Comparison of ENCODE assay signal across 8 cellular contexts in the genomic region with DNA sequence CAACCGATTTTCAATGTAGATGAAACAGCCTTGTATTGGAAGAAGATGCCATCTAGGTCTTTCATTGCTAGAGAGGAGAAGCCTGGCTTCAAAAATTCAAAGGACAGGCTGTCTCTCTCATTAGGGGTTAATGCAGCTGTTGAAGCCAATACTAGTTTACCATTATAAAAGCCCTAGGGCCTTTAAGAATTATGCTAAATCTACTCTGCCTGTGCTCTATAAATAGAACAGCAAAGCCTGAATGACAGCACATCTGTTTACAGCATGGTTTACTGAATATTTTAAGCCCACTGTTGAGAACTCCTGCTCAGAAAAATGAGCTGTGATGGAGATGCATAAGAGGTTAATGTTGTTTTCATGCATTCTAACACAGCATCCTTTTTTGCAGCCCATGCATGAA.
"Had no signal": no experiment of that assay in that cellular context is flagged by ENCODE, and none has a peak within 500 bp of the region (broad histone marks: within the 10 kb centered on the region; RNA-seq: fewer than 3 reads in every experiment).

No MANE protein-coding gene starts in this region.

- FAIRE-seq: G401.6, GM12878, GM12891, GM12892, GM18507, GM19239 had no signal

- H3K4me3 ChIP-seq: GM12878 had no signal

- DNase-seq: GDM1, GF-D8 had no signal
